Comparison of ENCODE assay signal across 8 cellular contexts in the genomic region with DNA sequence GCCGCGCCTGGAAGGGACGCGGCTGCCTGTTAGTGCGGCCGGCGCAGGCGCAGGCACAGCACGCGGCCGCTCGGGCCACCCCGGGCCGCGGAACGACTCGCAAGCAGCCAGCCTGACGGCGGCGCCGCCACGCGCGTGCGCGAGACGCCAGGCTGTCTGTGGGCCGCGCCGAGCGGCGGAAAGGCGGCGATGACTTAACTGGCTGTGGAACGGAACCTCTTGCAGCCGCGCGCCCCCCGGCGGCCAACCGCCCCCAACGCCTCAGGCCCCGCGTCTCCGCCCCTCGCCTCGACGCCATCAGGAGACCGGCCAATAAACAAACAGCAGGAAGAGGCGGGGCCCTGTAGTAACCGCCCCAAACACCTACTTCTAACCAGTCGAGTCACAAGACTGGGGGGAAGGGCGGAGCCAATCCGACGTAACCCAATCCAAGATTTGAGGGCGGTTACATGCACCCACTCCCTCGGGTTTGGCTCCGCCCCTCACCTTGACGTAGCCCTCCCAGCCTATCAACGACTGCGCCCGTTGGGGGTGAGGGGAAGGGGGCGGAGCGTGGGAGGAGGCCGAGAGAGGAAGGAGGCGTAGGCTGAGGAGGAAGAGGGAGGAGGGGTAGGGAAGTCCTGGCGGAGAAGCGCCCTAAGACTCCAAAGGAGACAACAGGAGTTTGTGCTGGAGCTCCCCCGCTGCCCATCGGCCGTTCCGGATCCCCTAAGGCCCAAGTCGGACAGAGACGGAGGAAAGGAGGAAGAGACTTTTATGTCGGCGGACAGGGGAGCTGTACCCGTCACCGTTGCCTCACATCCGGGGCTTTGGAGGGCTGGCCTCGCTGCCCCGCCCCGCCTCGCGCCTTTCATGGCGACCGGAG. TPM values are rescaled to one million over a fixed set of nuclear protein-coding genes. Genes with fewer than 3 reads are reported as not detected.
DNase-seq lines count a peak whose midpoint lies in the region; ATAC-seq lines count a peak whose summit lies in the region.

TSS of gene FBRS (plus strand) at position 566 of the 865 bp plus-strand sequence. CDS start 1,088 bp downstream, outside the sequence.

- peaks cover 37 to 49% (median 38%) of the 10 kb centered on the region in 3 donors for H3K4me1 Mint-ChIP-seq in CD8-positive, alpha-beta memory T cell

- POLR2A ChIA-PET in CD8-positive, alpha-beta memory T cell (lab: Charles Lee), result interaction anchor here (0.5 to 3.3 kb wide), 27 partner anchors 8 to 1835 kb away, joined by 3 to 37 read pairs (median 4); partner anchors contain the start of genes ALDOA, ATXN2L, DCTPP1 and PHKG2

- H3K36me3 ChIP-seq in CD8-positive, alpha-beta memory T cell (ENCODE audit: insufficient read depth, low read length), result peaks cover 47% of the 10 kb centered on the region

- peak; percentile 100 for DNase-seq in CD8-positive, alpha-beta memory T cell
- DNase-seq in HS-27A (ENCODE audit: low read depth) (peak; percentile 99), NK-92 (lab: John Stamatoyannopoulos, UW; ENCODE audit: unreplicated experiment) (peak; percentile 99), lung microvascular endothelial cell (ENCODE audit: low read depth in 2 of 2) (peak; percentile 100)
- peak; percentile 100 for DNase-seq in activated CD8-positive, alpha-beta memory T cell treated with anti-CD3 and anti-CD28 coated beads for 24 hours
- DNase-seq in effector CD8-positive, alpha-beta T cell (lab: John Stamatoyannopoulos, UW), result peak; percentile 99
- peak; percentile 100 for DNase-seq in stimulated activated CD8-positive, alpha-beta memory T cell treated with anti-CD3 and anti-CD28 coated beads, Interleukin-12 subunit alpha, Interleukin-12 subunit beta, amount 100 ng/mL, for 1 hour (ENCODE audit: low read depth)

- no peaks in the 10 kb centered on the region for H3K27me3 Mint-ChIP-seq in CD8-positive, alpha-beta memory T cell

- H3K36me3 Mint-ChIP-seq in CD8-positive, alpha-beta memory T cell, result peaks cover under 1 to 73% (median 11%) of the 10 kb centered on the region in 3 donors

- peak; percentile 65 for ATAC-seq in GM19463 (IDR thresholded peaks at IDR 0.05; ENCODE audit: unreplicated experiment)

- H3K9me3 ChIP-seq in CD8-positive, alpha-beta memory T cell (ENCODE audit: low read length), result no peaks in the 10 kb centered on the region

- H3K4me3 ChIP-seq in CD8-positive, alpha-beta memory T cell (ENCODE audit: low read length), result peak within 1 kb of the TSS; percentile 92

- no peaks in the 10 kb centered on the region for H3K27me3 ChIP-seq in CD8-positive, alpha-beta memory T cell (ENCODE audit: insufficient read depth, low read length, poor library complexity, severe bottlenecking)

- peak within 1 kb of the TSS; percentile 98 to 100 (median 100) for H3K27ac Mint-ChIP-seq in CD8-positive, alpha-beta memory T cell

- peak within 1 kb of the TSS; percentile 93 to 98 (median 94) for H3K4me3 Mint-ChIP-seq in CD8-positive, alpha-beta memory T cell

- H3K9me3 Mint-ChIP-seq in CD8-positive, alpha-beta memory T cell, result peaks cover 0 to 2% (median 0%) of the 10 kb centered on the region in 5 donors

- peaks cover 43% of the 10 kb centered on the region for H3K4me1 ChIP-seq in CD8-positive, alpha-beta memory T cell (ENCODE audit: insufficient read depth, low read length)

- H3K27ac ChIP-seq in CD8-positive, alpha-beta memory T cell (ENCODE audit: low read depth, low read length), result peak within 1 kb of the TSS; percentile 100

- CTCF ChIA-PET in CD8-positive, alpha-beta memory T cell (lab: Charles Lee), result interaction anchor here (0.6 to 4.5 kb wide), 14 partner anchors 8 to 228 kb away, joined by 3 to 37 read pairs (median 4); partner anchors contain the start of genes DCTPP1, PRR14, ZNF689 and ZNF747

RNA-seq across cellular contexts. Expression of gene FBRS, which starts in this region (rescaled TPM):
- 100 to 1,000 TPM; 115 to 124 TPM for total RNA-seq in CD8-positive, alpha-beta memory T cell
- 7.1 TPM for polyA plus RNA-seq in CD8-positive, alpha-beta memory T cell
- total RNA-seq in lung microvascular endothelial cell, result 7.8 and 13.3 TPM in 2 replicates

Comparison
In these comparisons a context has a peak if more than half of its experiments do, and no peak if none do; other contexts are left out.
1. Peak in every context shown above with its lines: DNase-seq, ATAC-seq, H3K4me3 ChIP-seq and H3K27ac ChIP-seq.